Comparison of ENCODE assay signal across 12 cellular contexts in the genomic region with DNA sequence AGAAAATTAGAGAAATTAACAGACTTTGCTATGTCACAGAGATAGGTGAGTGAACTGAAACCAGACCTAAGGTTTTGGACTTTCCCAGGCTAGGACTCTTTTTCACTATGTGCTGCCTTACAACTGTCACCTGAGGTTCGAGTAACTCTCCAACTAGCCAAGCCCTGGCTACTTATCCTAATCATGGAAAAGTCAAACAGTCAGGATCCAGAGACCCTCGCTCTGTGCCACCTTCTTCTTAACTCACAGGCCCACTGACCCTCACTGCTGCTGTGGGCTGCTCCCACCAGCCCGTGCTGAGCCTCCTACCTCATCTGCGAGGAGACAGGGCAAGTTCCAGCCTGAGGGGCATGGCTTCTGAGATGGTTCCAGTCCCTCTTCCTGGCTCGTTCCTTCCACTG.
DNase-seq lines count a peak whose midpoint lies in the region; ATAC-seq and TF ChIP-seq lines count a peak whose summit lies in the region.
"Had no signal": no experiment of that assay in that cellular context is flagged by ENCODE, and none has a peak within 500 bp of the region (broad histone marks: within the 10 kb centered on the region; RNA-seq: fewer than 3 reads in every experiment).

No MANE protein-coding gene starts in this region.

- intact Hi-C loops in natural killer cell (cut with micrococcal nuclease): loop anchor here (10.0 kb wide), 1 partner anchor 51 kb away; no protein-coding TSS in a partner anchor

- H3K4me3 ChIP-seq in DOHH2 (ENCODE audit: low read length): no peak overlapping the region

- H3K27me3 ChIP-seq in DOHH2 (ENCODE audit: control insufficient read depth, low read length): no peaks in the 10 kb centered on the region

- H3K9me3 Mint-ChIP-seq in HFFc6: no peaks in the 10 kb centered on the region
- no peaks in the 10 kb centered on the region for H3K9me3 Mint-ChIP-seq in activated T-helper 17 cell treated with anti-CD3 and anti-CD28 coated beads, Interleukin-2, amount 50 U/mL, for 72 hours
- H3K9me3 Mint-ChIP-seq in natural killer cell: no peaks in the 10 kb centered on the region

- peaks cover 85% of the 10 kb centered on the region for H3K79me2 ChIP-seq in DOHH2 (ENCODE audit: control insufficient read depth, low read length)

- H3K9me2 ChIP-seq in DOHH2 (replicated peaks; ENCODE audit: control insufficient read depth, low read length): no peaks in the 10 kb centered on the region

- H3F3A ChIP-seq in DOHH2 (ENCODE audit: control insufficient read depth, insufficient read depth): peaks cover 6% of the 10 kb centered on the region; the same call in 1 of the 2 replicates

- H3K4me1 Mint-ChIP-seq in HFFc6 (ENCODE audit: low read depth) (peaks cover 80% of the 10 kb centered on the region), natural killer cell (peaks cover 61 to 62% of the 10 kb centered on the region in 2 donors)
- peaks cover 64% of the 10 kb centered on the region for H3K4me1 Mint-ChIP-seq in activated T-helper 17 cell treated with anti-CD3 and anti-CD28 coated beads, Interleukin-2, amount 50 U/mL, for 72 hours

- no peak overlapping the region for H3K4me3 Mint-ChIP-seq in HFFc6
- peak overlapping the region; percentile 83 for H3K4me3 Mint-ChIP-seq in activated T-helper 17 cell treated with anti-CD3 and anti-CD28 coated beads, Interleukin-2, amount 50 U/mL, for 72 hours
- no peak overlapping the region for H3K4me3 Mint-ChIP-seq in natural killer cell

- H3K4me1 ChIP-seq in DOHH2 (ENCODE audit: control insufficient read depth, low read length): peaks cover 60% of the 10 kb centered on the region

- peak overlapping the region; percentile 8 for H3K27ac ChIP-seq in DOHH2 (ENCODE audit: low read depth, low read length)

- DNase-seq in HFFc6: no peak
- DNase-seq in natural killer cell: no peak
- no peak for DNase-seq in NCI-H1105 treated with DMSO at 0.1 percent for 48 hours (lab: John Stamatoyannopoulos, UW)
- DNase-seq in NCI-H526 (lab: John Stamatoyannopoulos, UW): no peak
- DNase-seq: aorta, DND-41, glutamatergic neuron, NCI-H2081 treated with DMSO at 0.1 percent for 48 hours had no signal

- peak; percentile 25 for ATAC-seq in activated T-helper 17 cell treated with anti-CD3 and anti-CD28 coated beads, Interleukin-2, amount 50 U/mL, for 72 hours (replicated peaks)
- ATAC-seq in natural killer cell (peak in 1 of 3 donors; percentile 36), HG02763 (IDR thresholded peaks at IDR 0.05; ENCODE audit: unreplicated experiment) (no peak), GM18520 (IDR thresholded peaks at IDR 0.05; ENCODE audit: unreplicated experiment) (no peak)

- no peaks in the 10 kb centered on the region for H4K20me1 ChIP-seq in DOHH2 (ENCODE audit: control insufficient read depth, insufficient read depth, low read depth, low read length)

- no peak for TF ChIP-seq CTCF in DOHH2 (IDR thresholded peaks at IDR 0.05; ENCODE audit: low read depth, low read length, poor library complexity, severe bottlenecking)
- TF ChIP-seq CTCF in HFFc6 (IDR thresholded peaks at IDR 0.05): no peak
- TF ChIP-seq CTCF in natural killer cell (IDR thresholded peaks at IDR 0.05): no peak

- peaks cover 3% of the 10 kb centered on the region for H3K27me3 Mint-ChIP-seq in HFFc6 (ENCODE audit: insufficient read depth)
- H3K27me3 Mint-ChIP-seq in activated T-helper 17 cell treated with anti-CD3 and anti-CD28 coated beads, Interleukin-2, amount 50 U/mL, for 72 hours: no peaks in the 10 kb centered on the region
- no peaks in the 10 kb centered on the region for H3K27me3 Mint-ChIP-seq in natural killer cell (ENCODE audit: low read depth in 2 of 2)

- no peaks in the 10 kb centered on the region for H3K9me3 ChIP-seq in DOHH2 (ENCODE audit: control insufficient read depth, insufficient read depth, low read length)

- H3K36me3 Mint-ChIP-seq in HFFc6 (ENCODE audit: low read depth) (peaks cover 67% of the 10 kb centered on the region), natural killer cell (no peaks in the 10 kb centered on the region)
- peaks cover 80% of the 10 kb centered on the region for H3K36me3 Mint-ChIP-seq in activated T-helper 17 cell treated with anti-CD3 and anti-CD28 coated beads, Interleukin-2, amount 50 U/mL, for 72 hours (ENCODE audit: low read depth)

- H3K36me3 ChIP-seq in DOHH2 (ENCODE audit: control insufficient read depth, low read length): peaks cover 67% of the 10 kb centered on the region

- H3K27ac Mint-ChIP-seq in HFFc6 (peak overlapping the region; percentile 86), natural killer cell (peak overlapping the region; percentile 89 to 97)
- peak overlapping the region; percentile 93 for H3K27ac Mint-ChIP-seq in activated T-helper 17 cell treated with anti-CD3 and anti-CD28 coated beads, Interleukin-2, amount 50 U/mL, for 72 hours

- H3K4me2 ChIP-seq in DOHH2 (ENCODE audit: low read length): peak overlapping the region; percentile 8
